In genomic region chr4:128757712-128758111, GRCh38 we compare ENCODE assay signal across 13 cellular contexts. TPM values are rescaled to one million over a fixed set of nuclear protein-coding genes. Genes with fewer than 3 reads are reported as not detected.
DNase-seq lines count a peak whose midpoint lies in the region; ATAC-seq and TF ChIP-seq lines count a peak whose summit lies in the region.
"Had no signal": no experiment of that assay in that cellular context is flagged by ENCODE, and none has a peak within 500 bp of the region (broad histone marks: within the 10 kb centered on the region; RNA-seq: fewer than 3 reads in every experiment).

No MANE protein-coding gene starts in this region.

- H3K27ac ChIP-seq in mesendoderm (ENCODE audit: low read depth, low read length), result no peak overlapping the region

- no peak overlapping the region for H3K18ac ChIP-seq in mesendoderm (ENCODE audit: low read length)

- no peaks in the 10 kb centered on the region for H3K4me1 Mint-ChIP-seq in natural killer cell

- H3K36me3 Mint-ChIP-seq in natural killer cell, result no peaks in the 10 kb centered on the region

- no peak overlapping the region for H3K4ac ChIP-seq in mesendoderm (ENCODE audit: low read depth, low read length)

- intact Hi-C loops in natural killer cell (cut with micrococcal nuclease), result no loop called here

- no peak overlapping the region for H3K27ac Mint-ChIP-seq in natural killer cell

- no peak overlapping the region for H3K4me2 ChIP-seq in mesendoderm (ENCODE audit: low read length)

- H4K8ac ChIP-seq in mesendoderm (ENCODE audit: low read depth, low read length), result no peak overlapping the region

- H3K27me3 ChIP-seq in mesendoderm (ENCODE audit: insufficient read depth, low read length, poor library complexity), result no peaks in the 10 kb centered on the region
- H3K27me3 ChIP-seq: BE2C had no signal

- H4K5ac ChIP-seq in mesendoderm (ENCODE audit: low read length), result no peak overlapping the region

- no peak overlapping the region for H3K9ac ChIP-seq in mesendoderm (ENCODE audit: low read length)

- no CpG with 5 or more reads among the region's 3 CpGs for WGBS in mesendoderm (ENCODE audit: extremely low coverage, insufficient coverage, low lambda C conversion rate)

- no peaks in the 10 kb centered on the region for H3K36me3 ChIP-seq in mesendoderm (ENCODE audit: control insufficient read depth, insufficient read depth, low read length)
- H3K36me3 ChIP-seq: BE2C had no signal

- H2BK120ac ChIP-seq in mesendoderm (ENCODE audit: low read depth, low read length), result no peak overlapping the region

- H3K27me3 Mint-ChIP-seq in natural killer cell (ENCODE audit: low read depth in 2 of 2), result peaks cover 4 to 8% of the 10 kb centered on the region in 2 donors

- H3K56ac ChIP-seq in mesendoderm (ENCODE audit: low read length), result no peak overlapping the region

- H3K79me1 ChIP-seq in mesendoderm (ENCODE audit: low read length), result no peaks in the 10 kb centered on the region

- H3K4me3 Mint-ChIP-seq in natural killer cell, result no peak overlapping the region

- no peak overlapping the region for H2AK5ac ChIP-seq in mesendoderm (ENCODE audit: low read length)

- peak; percentile 11 for DNase-seq in AG20443 (ENCODE audit: low spot score)
- peak; percentile 9 for DNase-seq in NAMALWA (ENCODE audit: low spot score)
- peak; percentile 33 for DNase-seq in choroid plexus epithelial cell (ENCODE audit: low read depth)
- DNase-seq in mesendoderm, result peak; percentile 26
- no peak for DNase-seq in activated naive CD4-positive, alpha-beta T cell treated with anti-CD3 and anti-CD28 coated beads, Interleukin-2, amount 50 U/mL, for 16 hours
- no peak for DNase-seq in 8988T
- DNase-seq in natural killer cell, result no peak
- DNase-seq: activated CD4-positive, alpha-beta T cell treated with anti-CD3 and anti-CD28 coated beads, Interleukin-2, amount 50 U/mL, for 4 hours; BE2C; erythroblast; NCI-H1092 treated with DMSO at 0.1 percent for 48 hours; stimulated activated naive CD8-positive, alpha-beta T cell treated with anti-CD3 and anti-CD28 coated beads, Interleukin-15, Interleukin-2, amounts not matched to agents 100 U/mL and 50 U/mL, for 24 hours had no signal

- no peaks in the 10 kb centered on the region for H3K4me1 ChIP-seq in mesendoderm (ENCODE audit: control insufficient read depth, low read depth, low read length)
- H3K4me1 ChIP-seq: BE2C had no signal

- no peak overlapping the region for H3K23ac ChIP-seq in mesendoderm (ENCODE audit: low read length)

- no peaks in the 10 kb centered on the region for H3K79me2 ChIP-seq in mesendoderm (ENCODE audit: control insufficient read depth, insufficient read depth, low read length)

- ATAC-seq in GM21576 (IDR thresholded peaks at IDR 0.05; ENCODE audit: unreplicated experiment) (no peak), natural killer cell (no peak)
- ATAC-seq: stimulated activated naive CD8-positive, alpha-beta T cell treated with anti-CD3 and anti-CD28 coated beads, Interleukin-15, Interleukin-2, amounts not matched to agents 100 U/mL and 50 U/mL, for 24 hours had no signal

- TF ChIP-seq CTCF in choroid plexus epithelial cell (conservative IDR thresholded peaks at IDR 0.05; ENCODE audit: low read depth, low read length), result no peak
- no peak for TF ChIP-seq CTCF in natural killer cell (IDR thresholded peaks at IDR 0.05)

- H3K4me3 ChIP-seq in choroid plexus epithelial cell (ENCODE audit: low read depth, low read length) (no peak overlapping the region), mesendoderm (ENCODE audit: low read length) (no peak overlapping the region)

- no peak overlapping the region for H2BK5ac ChIP-seq in mesendoderm (ENCODE audit: low read length)

- H2BK15ac ChIP-seq in mesendoderm (replicated peaks; ENCODE audit: low read depth), result no peak overlapping the region

- no peaks in the 10 kb centered on the region for H3K9me3 Mint-ChIP-seq in natural killer cell

RNA-seq across cellular contexts. Expression of gene JADE1, which starts 51.8 kb away (rescaled TPM):
- polyA plus RNA-seq in mesendoderm (2013, experiment 1 of 2), result 28.4 TPM
- 28.7 TPM for polyA plus RNA-seq in mesendoderm (2013, experiment 2 of 2)
- 10 to 100 TPM; 48.9 to 55.8 (median 52.7) TPM for total RNA-seq in natural killer cell

Comparison
In these comparisons a context has a peak if more than half of its experiments do, and no peak if none do; other contexts are left out.
1. DNase-seq: peak in AG20443 (single experiment), NAMALWA (single experiment), choroid plexus epithelial cell (single experiment) and mesendoderm (single experiment); none in activated naive CD4-positive, alpha-beta T cell treated with anti-CD3 and anti-CD28 coated beads, Interleukin-2, amount 50 U/mL, for 16 hours (single experiment), 8988T (single experiment) and natural killer cell (single experiment).